ENCODE assay signal across 1 cellular context in the genomic region with DNA sequence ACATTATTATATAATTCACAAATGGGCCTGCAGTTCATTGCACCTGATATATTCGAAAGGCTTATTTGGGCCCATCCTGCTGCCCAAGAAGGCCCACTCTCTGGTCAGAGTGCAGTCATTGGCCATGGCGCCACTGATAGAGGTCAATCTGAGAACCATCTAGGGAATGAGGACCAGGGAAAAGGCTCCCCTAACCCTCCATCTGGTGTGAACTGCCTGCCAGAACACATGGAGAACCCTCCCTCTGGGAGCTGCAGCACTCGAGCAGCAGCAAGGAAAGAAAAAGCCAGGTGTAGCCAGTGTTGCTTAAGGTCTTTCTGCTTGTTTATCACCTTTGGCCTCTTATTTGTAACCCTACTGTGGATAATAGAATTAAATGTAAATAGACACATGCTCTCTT.
TF ChIP-seq lines count a peak whose summit lies in the region.

No MANE protein-coding gene starts in this region.

TF ChIP-seq in GM23338, 12 proteins besides CTCF, POLR2A, EP300 and RAD21 (continued from another document):
- TF ChIP-seq, protein P1, sequence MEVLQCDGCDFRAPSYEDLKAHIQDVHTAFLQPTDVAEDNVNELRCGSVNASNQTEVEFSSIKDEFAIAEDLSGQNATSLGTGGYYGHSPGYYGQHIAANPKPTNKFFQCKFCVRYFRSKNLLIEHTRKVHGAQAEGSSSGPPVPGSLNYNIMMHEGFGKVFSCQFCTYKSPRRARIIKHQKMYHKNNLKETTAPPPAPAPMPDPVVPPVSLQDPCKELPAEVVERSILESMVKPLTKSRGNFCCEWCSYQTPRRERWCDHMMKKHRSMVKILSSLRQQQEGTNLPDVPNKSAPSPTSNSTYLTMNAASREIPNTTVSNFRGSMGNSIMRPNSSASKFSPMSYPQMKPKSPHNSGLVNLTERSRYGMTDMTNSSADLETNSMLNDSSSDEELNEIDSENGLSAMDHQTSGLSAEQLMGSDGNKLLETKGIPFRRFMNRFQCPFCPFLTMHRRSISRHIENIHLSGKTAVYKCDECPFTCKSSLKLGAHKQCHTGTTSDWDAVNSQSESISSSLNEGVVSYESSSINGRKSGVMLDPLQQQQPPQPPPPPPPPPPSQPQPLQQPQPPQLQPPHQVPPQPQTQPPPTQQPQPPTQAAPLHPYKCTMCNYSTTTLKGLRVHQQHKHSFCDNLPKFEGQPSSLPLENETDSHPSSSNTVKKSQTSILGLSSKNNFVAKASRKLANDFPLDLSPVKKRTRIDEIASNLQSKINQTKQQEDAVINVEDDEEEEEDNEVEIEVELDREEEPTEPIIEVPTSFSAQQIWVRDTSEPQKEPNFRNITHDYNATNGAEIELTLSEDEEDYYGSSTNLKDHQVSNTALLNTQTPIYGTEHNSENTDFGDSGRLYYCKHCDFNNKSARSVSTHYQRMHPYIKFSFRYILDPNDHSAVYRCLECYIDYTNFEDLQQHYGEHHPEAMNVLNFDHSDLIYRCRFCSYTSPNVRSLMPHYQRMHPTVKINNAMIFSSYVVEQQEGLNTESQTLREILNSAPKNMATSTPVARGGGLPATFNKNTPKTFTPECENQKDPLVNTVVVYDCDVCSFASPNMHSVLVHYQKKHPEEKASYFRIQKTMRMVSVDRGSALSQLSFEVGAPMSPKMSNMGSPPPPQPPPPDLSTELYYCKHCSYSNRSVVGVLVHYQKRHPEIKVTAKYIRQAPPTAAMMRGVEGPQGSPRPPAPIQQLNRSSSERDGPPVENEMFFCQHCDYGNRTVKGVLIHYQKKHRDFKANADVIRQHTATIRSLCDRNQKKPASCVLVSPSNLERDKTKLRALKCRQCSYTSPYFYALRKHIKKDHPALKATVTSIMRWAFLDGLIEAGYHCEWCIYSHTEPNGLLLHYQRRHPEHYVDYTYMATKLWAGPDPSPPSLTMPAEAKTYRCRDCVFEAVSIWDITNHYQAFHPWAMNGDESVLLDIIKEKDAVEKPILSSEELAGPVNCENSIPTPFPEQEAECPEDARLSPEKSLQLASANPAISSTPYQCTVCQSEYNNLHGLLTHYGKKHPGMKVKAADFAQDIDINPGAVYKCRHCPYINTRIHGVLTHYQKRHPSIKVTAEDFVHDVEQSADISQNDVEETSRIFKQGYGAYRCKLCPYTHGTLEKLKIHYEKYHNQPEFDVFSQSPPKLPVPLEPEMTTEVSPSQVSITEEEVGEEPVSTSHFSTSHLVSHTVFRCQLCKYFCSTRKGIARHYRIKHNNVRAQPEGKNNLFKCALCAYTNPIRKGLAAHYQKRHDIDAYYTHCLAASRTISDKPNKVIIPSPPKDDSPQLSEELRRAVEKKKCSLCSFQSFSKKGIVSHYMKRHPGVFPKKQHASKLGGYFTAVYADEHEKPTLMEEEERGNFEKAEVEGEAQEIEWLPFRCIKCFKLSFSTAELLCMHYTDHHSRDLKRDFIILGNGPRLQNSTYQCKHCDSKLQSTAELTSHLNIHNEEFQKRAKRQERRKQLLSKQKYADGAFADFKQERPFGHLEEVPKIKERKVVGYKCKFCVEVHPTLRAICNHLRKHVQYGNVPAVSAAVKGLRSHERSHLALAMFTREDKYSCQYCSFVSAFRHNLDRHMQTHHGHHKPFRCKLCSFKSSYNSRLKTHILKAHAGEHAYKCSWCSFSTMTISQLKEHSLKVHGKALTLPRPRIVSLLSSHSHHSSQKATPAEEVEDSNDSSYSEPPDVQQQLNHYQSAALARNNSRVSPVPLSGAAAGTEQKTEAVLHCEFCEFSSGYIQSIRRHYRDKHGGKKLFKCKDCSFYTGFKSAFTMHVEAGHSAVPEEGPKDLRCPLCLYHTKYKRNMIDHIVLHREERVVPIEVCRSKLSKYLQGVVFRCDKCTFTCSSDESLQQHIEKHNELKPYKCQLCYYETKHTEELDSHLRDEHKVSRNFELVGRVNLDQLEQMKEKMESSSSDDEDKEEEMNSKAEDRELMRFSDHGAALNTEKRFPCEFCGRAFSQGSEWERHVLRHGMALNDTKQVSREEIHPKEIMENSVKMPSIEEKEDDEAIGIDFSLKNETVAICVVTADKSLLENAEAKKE (CRISPR knock-in tag; IDR thresholded peaks at IDR 0.05): no peak
- TF ChIP-seq ZNF114 (CRISPR knock-in tag; IDR thresholded peaks at IDR 0.05): no peak
- TF ChIP-seq, protein P2, sequence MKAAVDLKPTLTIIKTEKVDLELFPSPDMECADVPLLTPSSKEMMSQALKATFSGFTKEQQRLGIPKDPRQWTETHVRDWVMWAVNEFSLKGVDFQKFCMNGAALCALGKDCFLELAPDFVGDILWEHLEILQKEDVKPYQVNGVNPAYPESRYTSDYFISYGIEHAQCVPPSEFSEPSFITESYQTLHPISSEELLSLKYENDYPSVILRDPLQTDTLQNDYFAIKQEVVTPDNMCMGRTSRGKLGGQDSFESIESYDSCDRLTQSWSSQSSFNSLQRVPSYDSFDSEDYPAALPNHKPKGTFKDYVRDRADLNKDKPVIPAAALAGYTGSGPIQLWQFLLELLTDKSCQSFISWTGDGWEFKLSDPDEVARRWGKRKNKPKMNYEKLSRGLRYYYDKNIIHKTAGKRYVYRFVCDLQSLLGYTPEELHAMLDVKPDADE (IDR thresholded peaks at IDR 0.05): no peak
- no peak for TF ChIP-seq EZH2 (IDR thresholded peaks at IDR 0.05; ENCODE audit: low read depth, unreplicated experiment)
